Comparison of ENCODE assay signal across 8 cellular contexts in the genomic region with DNA sequence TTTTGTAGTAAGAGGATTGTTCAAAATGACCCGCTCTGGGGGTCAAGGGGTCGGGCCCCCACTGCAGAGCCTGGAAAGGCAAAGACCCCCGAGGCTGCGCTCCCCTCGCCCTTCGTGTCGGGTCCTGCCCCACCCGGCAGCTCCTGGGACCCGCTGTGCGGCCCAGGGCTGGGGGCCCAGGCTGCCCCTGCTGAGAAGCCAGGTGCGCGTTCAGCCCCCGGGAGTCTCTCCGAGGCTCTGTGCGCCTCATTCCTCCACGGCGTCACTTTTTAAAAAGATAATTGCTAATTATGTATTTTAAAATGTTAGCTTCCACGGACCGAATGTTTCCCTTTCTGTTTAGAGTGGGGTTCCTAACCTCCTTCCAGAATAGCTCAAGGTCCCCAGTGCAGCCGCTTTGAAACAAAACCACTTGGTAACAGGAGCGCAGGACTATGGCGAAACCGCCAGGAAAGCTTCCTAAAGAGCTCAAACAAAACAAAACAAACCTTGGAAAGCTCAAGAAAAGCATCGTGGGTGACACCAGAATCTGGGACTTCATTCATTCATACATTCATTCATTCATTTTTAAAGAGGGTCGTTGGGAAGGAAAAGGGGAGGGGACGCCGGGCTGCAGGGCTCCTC. TPM values are rescaled to one million over a fixed set of nuclear protein-coding genes. Genes with fewer than 3 reads are reported as not detected.
DNase-seq lines count a peak whose midpoint lies in the region; ATAC-seq, FAIRE-seq and TF ChIP-seq lines count a peak whose summit lies in the region.

No MANE protein-coding gene starts in this region.

- H3K9me3 ChIP-seq in A673 (ENCODE audit: low read depth, low read length, poor library complexity, severe bottlenecking) (no peaks in the 10 kb centered on the region), SJSA1 (replicated peaks) (no peaks in the 10 kb centered on the region)

- no peaks in the 10 kb centered on the region for H3K9me3 Mint-ChIP-seq in osteocyte (ENCODE audit: unreplicated experiment)

- peak overlapping the region; percentile 98 for H3K4me3 Mint-ChIP-seq in osteocyte (ENCODE audit: unreplicated experiment)

- H3K27me3 Mint-ChIP-seq in osteocyte (ENCODE audit: unreplicated experiment) = peaks cover 10% of the 10 kb centered on the region

- H3K4me1 ChIP-seq in A673 (ENCODE audit: insufficient read depth, low read length, poor library complexity, severe bottlenecking) (peaks cover 2% of the 10 kb centered on the region), SJSA1 (replicated peaks) (peaks cover 11% of the 10 kb centered on the region)

- H3K36me3 Mint-ChIP-seq in osteocyte (ENCODE audit: unreplicated experiment) = no peaks in the 10 kb centered on the region

- TF ChIP-seq CTCF in A673 (conservative IDR thresholded peaks at IDR 0.05; ENCODE audit: low read depth, low read length) (no peak), GM12875 (IDR thresholded peaks at IDR 0.05; ENCODE audit: borderline replicate concordance, insufficient read depth, low read depth, low read length) (no peak), epithelial cell of esophagus (IDR thresholded peaks at IDR 0.05; ENCODE audit: insufficient read depth, low read depth, low read length, missing control alignments) (no peak), osteocyte (IDR thresholded peaks at IDR 0.05) (no peak)

- peaks cover 23% of the 10 kb centered on the region for H3K4me1 Mint-ChIP-seq in osteocyte (ENCODE audit: unreplicated experiment)

- peak; percentile 65 for DNase-seq in A673 (ENCODE audit: low spot score)
- DNase-seq in SJSA1 (ENCODE audit: low read depth in 1 of 2, low spot score in 2 of 2) = peak in 1 of 2 experiments; percentile 41
- peak; percentile 30 for DNase-seq in epithelial cell of esophagus (ENCODE audit: low read depth)
- no peak for DNase-seq in osteocyte (ENCODE audit: extremely low spot score, unreplicated experiment)
- no peak for DNase-seq in urothelium cell line (ENCODE audit: low spot score)
- no peak for DNase-seq in central memory CD4-positive, alpha-beta T cell

- peak overlapping the region; percentile 88 for H3K27ac Mint-ChIP-seq in osteocyte (ENCODE audit: unreplicated experiment)

- H3K27ac ChIP-seq in A673 (ENCODE audit: low read depth, low read length, poor library complexity, severe bottlenecking) (no peak overlapping the region), SJSA1 (no peak overlapping the region)

- ATAC-seq in GM19455 (IDR thresholded peaks at IDR 0.05; ENCODE audit: unreplicated experiment) = no peak

- H3K36me3 ChIP-seq in A673 (ENCODE audit: insufficient read depth, low read length, poor library complexity, severe bottlenecking) (no peaks in the 10 kb centered on the region), SJSA1 (no peaks in the 10 kb centered on the region)

- H3K27me3 ChIP-seq in A673 (replicated peaks; ENCODE audit: insufficient read depth, low read depth, low read length, poor library complexity) (no peaks in the 10 kb centered on the region), SJSA1 (replicated peaks) (no peaks in the 10 kb centered on the region)

- CTCF ChIA-PET in A673 (lab: Charles Lee) = interaction anchor here (0.7 kb wide), 1 partner anchor 23 kb away, joined by 3 read pairs; no protein-coding TSS in a partner anchor

- POLR2A ChIA-PET in A673 (lab: Charles Lee; ENCODE audit: low non-redundant PET) = no interaction called here

- no TSS peak for BruUV-seq in A673 (replicated peaks; lab: Mats Ljungman, UMichigan)

- intact Hi-C loops in A673 (cut with micrococcal nuclease; ENCODE audit: unreplicated experiment) = loop anchor here (1.0 kb wide), 1 partner anchor 41 kb away; no protein-coding TSS in a partner anchor

- peak overlapping the region; percentile 62 for H3K4me3 ChIP-seq in A673 (ENCODE audit: low read depth, low read length, poor library complexity, severe bottlenecking)
- H3K4me3 ChIP-seq in GM12875 (ENCODE audit: low read depth, low read length) = peak overlapping the region; percentile 51
- peak overlapping the region; percentile 44 for H3K4me3 ChIP-seq in SJSA1
- peak overlapping the region; percentile 64 for H3K4me3 ChIP-seq in epithelial cell of esophagus (ENCODE audit: low read length)

- no peak for FAIRE-seq in urothelium cell line (lab: Jason Lieb, UNC)

RNA-seq across cellular contexts. Expression of a gene that starts 45.6 kb away (rescaled TPM):
- 235 and 254 TPM in 2 replicates for total RNA-seq in A673 (2021)
- 207 and 271 TPM in 2 replicates for total RNA-seq in SJSA1 (2014; rRNA removed; shearing (Covaris generic))
- total RNA-seq in osteocyte = 152 and 162 TPM in 2 replicates

Comparison
In these comparisons a context has a peak if more than half of its experiments do, and no peak if none do; other contexts are left out.
1. DNase-seq: peak in A673 (single experiment) and epithelial cell of esophagus (single experiment); none in osteocyte (single experiment), urothelium cell line (single experiment) and central memory CD4-positive, alpha-beta T cell (single experiment).
2. Peak in every context shown above with its lines, with median percentiles within 50 percentile points of each other: H3K4me3 ChIP-seq.